ENCODE assay signal across 1 cellular context in genomic region chr18:9711361-9712129, GRCh38.
TF ChIP-seq lines count a peak whose summit lies in the region.

No MANE protein-coding gene starts in this region.

TF ChIP-seq in GM12878, 131 proteins besides CTCF, POLR2A, EP300 and RAD21 (continued from another document and continues in another):
- TF ChIP-seq E2F4 (IDR thresholded peaks at IDR 0.05; ENCODE audit: low read depth, low read length) (no peak), SIX5 (IDR thresholded peaks at IDR 0.05; ENCODE audit: low read depth, low read length, severe bottlenecking) (no peak), MEF2A (IDR thresholded peaks at IDR 0.05; ENCODE audit: insufficient read depth, low read depth, low read length) (0 out of 2 replicates have a peak, but pooled peaks have one; percentile 13), POU2F2 (IDR thresholded peaks at IDR 0.05; ENCODE audit: borderline replicate concordance, low read depth, low read length) (no peak; the same call in 2 of the 3 replicates), ZNF592 (IDR thresholded peaks at IDR 0.05) (no peak), SPI1 (IDR thresholded peaks at IDR 0.05; ENCODE audit: borderline replicate concordance, insufficient read depth, low read depth, low read length) (peak; percentile 69), ZNF687 (IDR thresholded peaks at IDR 0.05) (no peak), BMI1 (IDR thresholded peaks at IDR 0.05; ENCODE audit: borderline replicate concordance) (no peak), RFX5 (IDR thresholded peaks at IDR 0.05; ENCODE audit: low read depth, low read length) (no peak), ETV6 (conservative IDR thresholded peaks at IDR 0.05 in 1 of 2, IDR thresholded peaks at IDR 0.05 in 1 of 2; ENCODE audit: borderline replicate concordance in 1 of 2, low read depth in 1 of 2) (no peak), RUNX3 (IDR thresholded peaks at IDR 0.05; ENCODE audit: low read length) (peak; percentile 47; the same call in 1 of the 2 replicates), PKNOX1 (IDR thresholded peaks at IDR 0.05) (0 out of 2 replicates have a peak, but pooled peaks have one; percentile 27), SREBF2 (IDR thresholded peaks at IDR 0.05; ENCODE audit: low read length) (no peak), CBX5 (IDR thresholded peaks at IDR 0.05; ENCODE audit: low read depth) (no peak), MTA3 (IDR thresholded peaks at IDR 0.05; ENCODE audit: borderline replicate concordance, low read length) (no peak), POLR2AphosphoS5 (IDR thresholded peaks at IDR 0.05; ENCODE audit: low read length) (peak; percentile 34), NR2C2 (IDR thresholded peaks at IDR 0.05; ENCODE audit: borderline replicate concordance, control insufficient read depth, insufficient read length, low read depth) (no peak), E4F1 (IDR thresholded peaks at IDR 0.05; ENCODE audit: borderline replicate concordance, partially characterized antibody) (no peak), EGR1 (IDR thresholded peaks at IDR 0.05; ENCODE audit: borderline replicate concordance in 1 of 2, low read depth in 2 of 2, low read length in 2 of 2) (no peak), GABPA (IDR thresholded peaks at IDR 0.05; ENCODE audit: low read depth) (no peak), TBL1XR1 (IDR thresholded peaks at IDR 0.05; ENCODE audit: low read depth, low read length) (no peak), HCFC1 (IDR thresholded peaks at IDR 0.05; ENCODE audit: low read length) (no peak), IKZF1 (conservative IDR thresholded peaks at IDR 0.05) (no peak)
- TF ChIP-seq, protein P1, sequence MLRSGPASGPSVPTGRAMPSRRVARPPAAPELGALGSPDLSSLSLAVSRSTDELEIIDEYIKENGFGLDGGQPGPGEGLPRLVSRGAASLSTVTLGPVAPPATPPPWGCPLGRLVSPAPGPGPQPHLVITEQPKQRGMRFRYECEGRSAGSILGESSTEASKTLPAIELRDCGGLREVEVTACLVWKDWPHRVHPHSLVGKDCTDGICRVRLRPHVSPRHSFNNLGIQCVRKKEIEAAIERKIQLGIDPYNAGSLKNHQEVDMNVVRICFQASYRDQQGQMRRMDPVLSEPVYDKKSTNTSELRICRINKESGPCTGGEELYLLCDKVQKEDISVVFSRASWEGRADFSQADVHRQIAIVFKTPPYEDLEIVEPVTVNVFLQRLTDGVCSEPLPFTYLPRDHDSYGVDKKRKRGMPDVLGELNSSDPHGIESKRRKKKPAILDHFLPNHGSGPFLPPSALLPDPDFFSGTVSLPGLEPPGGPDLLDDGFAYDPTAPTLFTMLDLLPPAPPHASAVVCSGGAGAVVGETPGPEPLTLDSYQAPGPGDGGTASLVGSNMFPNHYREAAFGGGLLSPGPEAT (IDR thresholded peaks at IDR 0.05; ENCODE audit: low read depth), result no peak
- TF ChIP-seq, protein P2, sequence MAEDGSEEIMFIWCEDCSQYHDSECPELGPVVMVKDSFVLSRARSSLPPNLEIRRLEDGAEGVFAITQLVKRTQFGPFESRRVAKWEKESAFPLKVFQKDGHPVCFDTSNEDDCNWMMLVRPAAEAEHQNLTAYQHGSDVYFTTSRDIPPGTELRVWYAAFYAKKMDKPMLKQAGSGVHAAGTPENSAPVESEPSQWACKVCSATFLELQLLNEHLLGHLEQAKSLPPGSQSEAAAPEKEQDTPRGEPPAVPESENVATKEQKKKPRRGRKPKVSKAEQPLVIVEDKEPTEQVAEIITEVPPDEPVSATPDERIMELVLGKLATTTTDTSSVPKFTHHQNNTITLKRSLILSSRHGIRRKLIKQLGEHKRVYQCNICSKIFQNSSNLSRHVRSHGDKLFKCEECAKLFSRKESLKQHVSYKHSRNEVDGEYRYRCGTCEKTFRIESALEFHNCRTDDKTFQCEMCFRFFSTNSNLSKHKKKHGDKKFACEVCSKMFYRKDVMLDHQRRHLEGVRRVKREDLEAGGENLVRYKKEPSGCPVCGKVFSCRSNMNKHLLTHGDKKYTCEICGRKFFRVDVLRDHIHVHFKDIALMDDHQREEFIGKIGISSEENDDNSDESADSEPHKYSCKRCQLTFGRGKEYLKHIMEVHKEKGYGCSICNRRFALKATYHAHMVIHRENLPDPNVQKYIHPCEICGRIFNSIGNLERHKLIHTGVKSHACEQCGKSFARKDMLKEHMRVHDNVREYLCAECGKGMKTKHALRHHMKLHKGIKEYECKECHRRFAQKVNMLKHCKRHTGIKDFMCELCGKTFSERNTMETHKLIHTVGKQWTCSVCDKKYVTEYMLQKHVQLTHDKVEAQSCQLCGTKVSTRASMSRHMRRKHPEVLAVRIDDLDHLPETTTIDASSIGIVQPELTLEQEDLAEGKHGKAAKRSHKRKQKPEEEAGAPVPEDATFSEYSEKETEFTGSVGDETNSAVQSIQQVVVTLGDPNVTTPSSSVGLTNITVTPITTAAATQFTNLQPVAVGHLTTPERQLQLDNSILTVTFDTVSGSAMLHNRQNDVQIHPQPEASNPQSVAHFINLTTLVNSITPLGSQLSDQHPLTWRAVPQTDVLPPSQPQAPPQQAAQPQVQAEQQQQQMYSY (CRISPR knock-in tag; IDR thresholded peaks at IDR 0.05), result no peak
- TF ChIP-seq, protein P3, sequence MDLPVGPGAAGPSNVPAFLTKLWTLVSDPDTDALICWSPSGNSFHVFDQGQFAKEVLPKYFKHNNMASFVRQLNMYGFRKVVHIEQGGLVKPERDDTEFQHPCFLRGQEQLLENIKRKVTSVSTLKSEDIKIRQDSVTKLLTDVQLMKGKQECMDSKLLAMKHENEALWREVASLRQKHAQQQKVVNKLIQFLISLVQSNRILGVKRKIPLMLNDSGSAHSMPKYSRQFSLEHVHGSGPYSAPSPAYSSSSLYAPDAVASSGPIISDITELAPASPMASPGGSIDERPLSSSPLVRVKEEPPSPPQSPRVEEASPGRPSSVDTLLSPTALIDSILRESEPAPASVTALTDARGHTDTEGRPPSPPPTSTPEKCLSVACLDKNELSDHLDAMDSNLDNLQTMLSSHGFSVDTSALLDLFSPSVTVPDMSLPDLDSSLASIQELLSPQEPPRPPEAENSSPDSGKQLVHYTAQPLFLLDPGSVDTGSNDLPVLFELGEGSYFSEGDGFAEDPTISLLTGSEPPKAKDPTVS (IDR thresholded peaks at IDR 0.05; ENCODE audit: low read depth, low read length), result no peak
